Comparison of ENCODE assay signal across 1 cellular context in genomic region chr12:51270847-51271518, GRCh38.
A peak's percentile ranks its signal among the peaks of the same experiment; 100 is the strongest.
TF ChIP-seq lines count a peak whose summit lies in the region.

No MANE protein-coding gene starts in this region.

TF ChIP-seq in K562, 482 proteins besides CTCF, POLR2A, EP300 and RAD21:
- TF ChIP-seq BCOR (IDR thresholded peaks at IDR 0.05) = peak; percentile 41; the same call in 1 of the 2 replicates
- no peak for TF ChIP-seq MYC (IDR thresholded peaks at IDR 0.05; ENCODE audit: low read depth, low read length)
- no peak for TF ChIP-seq MYC (CRISPR knock-in tag; IDR thresholded peaks at IDR 0.05; ENCODE audit: borderline replicate concordance, low read depth)
- 0 out of 2 replicates have a peak, but pooled peaks have one; percentile 16 for TF ChIP-seq GABPB1 (CRISPR knock-in tag; IDR thresholded peaks at IDR 0.05)
- no peak for TF ChIP-seq PRMT5 (CRISPR knock-in tag; IDR thresholded peaks at IDR 0.05)
- 0 out of 2 replicates have a peak, but pooled peaks have one; percentile 14 for TF ChIP-seq HDAC2 (IDR thresholded peaks at IDR 0.05)
- no peak for TF ChIP-seq SMAD2 (IDR thresholded peaks at IDR 0.05; ENCODE audit: low read depth, low read length)
- peak; percentile 62 for TF ChIP-seq RBM25 (IDR thresholded peaks at IDR 0.05; ENCODE audit: low read depth, low read length, severe bottlenecking)
- no peak for TF ChIP-seq ZNF655 (CRISPR knock-in tag; IDR thresholded peaks at IDR 0.05)
- TF ChIP-seq RCOR1 (IDR thresholded peaks at IDR 0.05; ENCODE audit: borderline replicate concordance in 1 of 2, low read depth in 2 of 2, low read length in 2 of 2) = 0 out of 4 replicates have a peak, but pooled peaks of 1 of the 2 experiments have one; percentile 19
- no peak for TF ChIP-seq CHD4 (IDR thresholded peaks at IDR 0.05; ENCODE audit: insufficient read depth, insufficient replicate concordance, low read depth, low read length, poor library complexity, severe bottlenecking)
- TF ChIP-seq TSC22D4 (tag; IDR thresholded peaks at IDR 0.05) = no peak
- TF ChIP-seq KDM1A (IDR thresholded peaks at IDR 0.05) = peak; percentile 40 to 47; a peak in 3 of 4 replicates
- TF ChIP-seq, protein P1, sequence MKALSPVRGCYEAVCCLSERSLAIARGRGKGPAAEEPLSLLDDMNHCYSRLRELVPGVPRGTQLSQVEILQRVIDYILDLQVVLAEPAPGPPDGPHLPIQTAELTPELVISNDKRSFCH (CRISPR knock-in tag; IDR thresholded peaks at IDR 0.05) = no peak
- TF ChIP-seq, protein P1 (tag; IDR thresholded peaks at IDR 0.05) = no peak
- no peak for TF ChIP-seq ATF1 (CRISPR knock-in tag; IDR thresholded peaks at IDR 0.05)
- no peak for TF ChIP-seq ATF1 (tag; IDR thresholded peaks at IDR 0.05)
TF ChIP-seq in K562: peak in this region for 6.
